1 cellular context compared by ENCODE assay signal in the genomic region with DNA sequence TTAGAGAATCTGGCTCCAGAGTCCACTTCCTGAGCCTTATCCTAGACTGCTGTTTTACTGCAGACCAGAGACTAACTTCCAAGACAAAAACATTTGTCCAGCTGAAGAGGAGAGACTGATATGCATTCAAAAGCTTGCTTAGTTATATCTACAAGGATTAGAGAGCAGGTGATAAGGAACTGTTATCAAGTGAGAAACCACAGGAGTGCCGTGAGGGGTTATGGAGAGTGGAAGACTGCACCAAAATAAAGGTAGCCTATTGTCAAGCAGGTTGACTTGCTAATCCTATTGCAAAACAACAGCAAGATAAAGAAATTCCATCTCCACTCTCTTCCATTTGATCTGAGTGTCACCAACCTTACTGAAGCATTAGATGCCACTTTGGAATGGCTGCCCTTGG.
TF ChIP-seq lines count a peak whose summit lies in the region.

No MANE protein-coding gene starts in this region.

TF ChIP-seq in HEK293, 187 proteins besides CTCF, POLR2A, EP300 and RAD21 (continued from another document):
- TF ChIP-seq, protein P1, sequence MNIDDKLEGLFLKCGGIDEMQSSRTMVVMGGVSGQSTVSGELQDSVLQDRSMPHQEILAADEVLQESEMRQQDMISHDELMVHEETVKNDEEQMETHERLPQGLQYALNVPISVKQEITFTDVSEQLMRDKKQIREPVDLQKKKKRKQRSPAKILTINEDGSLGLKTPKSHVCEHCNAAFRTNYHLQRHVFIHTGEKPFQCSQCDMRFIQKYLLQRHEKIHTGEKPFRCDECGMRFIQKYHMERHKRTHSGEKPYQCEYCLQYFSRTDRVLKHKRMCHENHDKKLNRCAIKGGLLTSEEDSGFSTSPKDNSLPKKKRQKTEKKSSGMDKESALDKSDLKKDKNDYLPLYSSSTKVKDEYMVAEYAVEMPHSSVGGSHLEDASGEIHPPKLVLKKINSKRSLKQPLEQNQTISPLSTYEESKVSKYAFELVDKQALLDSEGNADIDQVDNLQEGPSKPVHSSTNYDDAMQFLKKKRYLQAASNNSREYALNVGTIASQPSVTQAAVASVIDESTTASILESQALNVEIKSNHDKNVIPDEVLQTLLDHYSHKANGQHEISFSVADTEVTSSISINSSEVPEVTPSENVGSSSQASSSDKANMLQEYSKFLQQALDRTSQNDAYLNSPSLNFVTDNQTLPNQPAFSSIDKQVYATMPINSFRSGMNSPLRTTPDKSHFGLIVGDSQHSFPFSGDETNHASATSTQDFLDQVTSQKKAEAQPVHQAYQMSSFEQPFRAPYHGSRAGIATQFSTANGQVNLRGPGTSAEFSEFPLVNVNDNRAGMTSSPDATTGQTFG (tag by site-specific recombination; IDR thresholded peaks at IDR 0.05; ENCODE audit: borderline replicate concordance) = no peak
TF ChIP-seq in HEK293: peak in this region for 2.
